Comparison of ENCODE assay signal across 1 cellular context in the genomic region with DNA sequence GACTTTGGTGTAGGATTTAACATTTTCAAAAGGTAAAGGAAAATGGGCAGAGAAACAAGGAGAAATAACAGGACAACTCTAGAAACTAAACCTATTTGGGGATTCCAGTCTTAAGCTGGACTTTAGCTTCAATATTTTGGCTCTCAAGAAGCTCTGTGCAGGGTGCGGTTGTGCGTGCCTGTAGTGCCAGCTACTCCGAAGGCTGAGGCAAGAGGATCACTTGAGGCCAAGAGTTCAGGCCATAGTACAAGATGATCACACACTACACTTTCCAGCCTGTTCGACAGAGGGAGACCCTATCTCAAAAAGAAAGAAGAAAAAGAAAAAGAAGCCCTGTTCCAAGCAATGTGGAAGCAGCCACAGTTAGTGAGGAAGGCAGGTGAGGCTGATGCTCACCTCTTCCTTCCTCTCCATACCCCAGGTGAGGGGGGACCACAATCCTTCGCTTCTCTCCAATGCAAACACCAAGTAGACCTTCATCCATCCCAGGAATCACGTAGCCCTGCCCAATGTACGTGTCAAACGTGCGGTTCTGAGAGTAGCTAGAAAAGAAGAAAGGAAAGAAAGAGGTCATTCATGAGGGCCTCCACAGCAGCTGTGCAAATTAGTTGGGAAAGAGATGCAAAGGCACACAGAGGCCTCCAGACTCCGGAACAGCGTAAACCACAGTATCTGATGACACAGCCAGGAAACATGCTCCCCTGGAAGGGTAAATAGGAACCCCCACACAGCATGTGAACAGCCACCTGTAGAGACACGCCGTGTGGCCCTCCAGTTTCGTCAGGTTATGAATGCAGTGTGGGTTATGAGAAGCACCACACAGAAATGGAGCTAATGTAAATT.
A peak's percentile ranks its signal among the peaks of the same experiment; 100 is the strongest.
TF ChIP-seq lines count a peak whose summit lies in the region.

No MANE protein-coding gene starts in this region.

TF ChIP-seq in HepG2, 621 proteins besides CTCF, POLR2A, EP300 and RAD21 (continued from another document and continues in another):
- TF ChIP-seq, protein P1, sequence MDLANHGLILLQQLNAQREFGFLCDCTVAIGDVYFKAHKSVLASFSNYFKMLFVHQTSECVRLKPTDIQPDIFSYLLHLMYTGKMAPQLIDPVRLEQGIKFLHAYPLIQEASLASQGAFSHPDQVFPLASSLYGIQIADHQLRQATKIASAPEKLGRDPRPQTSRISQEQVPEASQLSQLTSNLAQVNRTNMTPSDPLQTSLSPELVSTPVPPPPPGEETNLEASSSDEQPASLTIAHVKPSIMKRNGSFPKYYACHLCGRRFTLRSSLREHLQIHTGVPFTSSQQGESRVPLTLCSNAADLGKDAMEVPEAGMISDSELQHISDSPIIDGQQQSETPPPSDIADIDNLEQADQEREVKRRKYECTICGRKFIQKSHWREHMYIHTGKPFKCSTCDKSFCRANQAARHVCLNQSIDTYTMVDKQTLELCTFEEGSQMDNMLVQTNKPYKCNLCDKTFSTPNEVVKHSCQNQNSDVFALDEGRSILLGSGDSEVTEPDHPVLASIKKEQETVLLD (CRISPR knock-in tag; IDR thresholded peaks at IDR 0.05; ENCODE audit: low read depth), result 0 out of 2 replicates have a peak, but pooled peaks have one; percentile 35
- TF ChIP-seq CREB1 (IDR thresholded peaks at IDR 0.05) (0 out of 2 replicates have a peak, but pooled peaks have one; percentile 14), CREB1 (CRISPR knock-in tag; IDR thresholded peaks at IDR 0.05) (peak; percentile 85), IRF2 (CRISPR knock-in tag; IDR thresholded peaks at IDR 0.05) (peak; percentile 80), ZNF557 (CRISPR knock-in tag; IDR thresholded peaks at IDR 0.05) (0 out of 2 replicates have a peak, but pooled peaks have one; percentile 51), ZBTB3 (CRISPR knock-in tag; IDR thresholded peaks at IDR 0.05; ENCODE audit: borderline replicate concordance, low read depth) (peak; percentile 70; the same call in 1 of the 2 replicates), ZSCAN29 (CRISPR knock-in tag; conservative IDR thresholded peaks at IDR 0.05) (peak; percentile 82; the same call in 1 of the 2 replicates), ZFP1 (CRISPR knock-in tag; IDR thresholded peaks at IDR 0.05) (peak; percentile 82; the same call in 1 of the 2 replicates), ZNF552 (CRISPR knock-in tag; IDR thresholded peaks at IDR 0.05; ENCODE audit: borderline replicate concordance) (peak; percentile 51; the same call in 1 of the 2 replicates), ZNF746 (CRISPR knock-in tag; IDR thresholded peaks at IDR 0.05) (peak; percentile 62; the same call in 1 of the 2 replicates), HNF4G (IDR thresholded peaks at IDR 0.05; ENCODE audit: borderline replicate concordance, low read depth, low read length) (0 out of 2 replicates have a peak, but pooled peaks have one; percentile 11), HNF4G (CRISPR knock-in tag; IDR thresholded peaks at IDR 0.05; ENCODE audit: borderline replicate concordance, low read depth) (peak; percentile 15; the same call in 1 of the 2 replicates), BHLHE40 (IDR thresholded peaks at IDR 0.05; ENCODE audit: low read length) (peak; percentile 70), ZFY (CRISPR knock-in tag; IDR thresholded peaks at IDR 0.05) (peak; percentile 61), ZBTB38 (CRISPR knock-in tag; IDR thresholded peaks at IDR 0.05) (peak; percentile 63), FOXA3 (CRISPR knock-in tag; IDR thresholded peaks at IDR 0.05) (peak; percentile 94), ZNF143 (CRISPR knock-in tag; IDR thresholded peaks at IDR 0.05) (peak; percentile 80), ZNF546 (CRISPR knock-in tag; conservative IDR thresholded peaks at IDR 0.05) (0 out of 2 replicates have a peak, but pooled peaks have one; percentile 45)
- TF ChIP-seq, protein P2, sequence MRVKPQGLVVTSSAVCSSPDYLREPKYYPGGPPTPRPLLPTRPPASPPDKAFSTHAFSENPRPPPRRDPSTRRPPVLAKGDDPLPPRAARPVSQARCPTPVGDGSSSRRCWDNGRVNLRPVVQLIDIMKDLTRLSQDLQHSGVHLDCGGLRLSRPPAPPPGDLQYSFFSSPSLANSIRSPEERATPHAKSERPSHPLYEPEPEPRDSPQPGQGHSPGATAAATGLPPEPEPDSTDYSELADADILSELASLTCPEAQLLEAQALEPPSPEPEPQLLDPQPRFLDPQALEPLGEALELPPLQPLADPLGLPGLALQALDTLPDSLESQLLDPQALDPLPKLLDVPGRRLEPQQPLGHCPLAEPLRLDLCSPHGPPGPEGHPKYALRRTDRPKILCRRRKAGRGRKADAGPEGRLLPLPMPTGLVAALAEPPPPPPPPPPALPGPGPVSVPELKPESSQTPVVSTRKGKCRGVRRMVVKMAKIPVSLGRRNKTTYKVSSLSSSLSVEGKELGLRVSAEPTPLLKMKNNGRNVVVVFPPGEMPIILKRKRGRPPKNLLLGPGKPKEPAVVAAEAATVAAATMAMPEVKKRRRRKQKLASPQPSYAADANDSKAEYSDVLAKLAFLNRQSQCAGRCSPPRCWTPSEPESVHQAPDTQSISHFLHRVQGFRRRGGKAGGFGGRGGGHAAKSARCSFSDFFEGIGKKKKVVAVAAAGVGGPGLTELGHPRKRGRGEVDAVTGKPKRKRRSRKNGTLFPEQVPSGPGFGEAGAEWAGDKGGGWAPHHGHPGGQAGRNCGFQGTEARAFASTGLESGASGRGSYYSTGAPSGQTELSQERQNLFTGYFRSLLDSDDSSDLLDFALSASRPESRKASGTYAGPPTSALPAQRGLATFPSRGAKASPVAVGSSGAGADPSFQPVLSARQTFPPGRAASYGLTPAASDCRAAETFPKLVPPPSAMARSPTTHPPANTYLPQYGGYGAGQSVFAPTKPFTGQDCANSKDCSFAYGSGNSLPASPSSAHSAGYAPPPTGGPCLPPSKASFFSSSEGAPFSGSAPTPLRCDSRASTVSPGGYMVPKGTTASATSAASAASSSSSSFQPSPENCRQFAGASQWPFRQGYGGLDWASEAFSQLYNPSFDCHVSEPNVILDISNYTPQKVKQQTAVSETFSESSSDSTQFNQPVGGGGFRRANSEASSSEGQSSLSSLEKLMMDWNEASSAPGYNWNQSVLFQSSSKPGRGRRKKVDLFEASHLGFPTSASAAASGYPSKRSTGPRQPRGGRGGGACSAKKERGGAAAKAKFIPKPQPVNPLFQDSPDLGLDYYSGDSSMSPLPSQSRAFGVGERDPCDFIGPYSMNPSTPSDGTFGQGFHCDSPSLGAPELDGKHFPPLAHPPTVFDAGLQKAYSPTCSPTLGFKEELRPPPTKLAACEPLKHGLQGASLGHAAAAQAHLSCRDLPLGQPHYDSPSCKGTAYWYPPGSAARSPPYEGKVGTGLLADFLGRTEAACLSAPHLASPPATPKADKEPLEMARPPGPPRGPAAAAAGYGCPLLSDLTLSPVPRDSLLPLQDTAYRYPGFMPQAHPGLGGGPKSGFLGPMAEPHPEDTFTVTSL (CRISPR knock-in tag; IDR thresholded peaks at IDR 0.05; ENCODE audit: borderline replicate concordance), result peak; percentile 86
- TF ChIP-seq, protein P3, sequence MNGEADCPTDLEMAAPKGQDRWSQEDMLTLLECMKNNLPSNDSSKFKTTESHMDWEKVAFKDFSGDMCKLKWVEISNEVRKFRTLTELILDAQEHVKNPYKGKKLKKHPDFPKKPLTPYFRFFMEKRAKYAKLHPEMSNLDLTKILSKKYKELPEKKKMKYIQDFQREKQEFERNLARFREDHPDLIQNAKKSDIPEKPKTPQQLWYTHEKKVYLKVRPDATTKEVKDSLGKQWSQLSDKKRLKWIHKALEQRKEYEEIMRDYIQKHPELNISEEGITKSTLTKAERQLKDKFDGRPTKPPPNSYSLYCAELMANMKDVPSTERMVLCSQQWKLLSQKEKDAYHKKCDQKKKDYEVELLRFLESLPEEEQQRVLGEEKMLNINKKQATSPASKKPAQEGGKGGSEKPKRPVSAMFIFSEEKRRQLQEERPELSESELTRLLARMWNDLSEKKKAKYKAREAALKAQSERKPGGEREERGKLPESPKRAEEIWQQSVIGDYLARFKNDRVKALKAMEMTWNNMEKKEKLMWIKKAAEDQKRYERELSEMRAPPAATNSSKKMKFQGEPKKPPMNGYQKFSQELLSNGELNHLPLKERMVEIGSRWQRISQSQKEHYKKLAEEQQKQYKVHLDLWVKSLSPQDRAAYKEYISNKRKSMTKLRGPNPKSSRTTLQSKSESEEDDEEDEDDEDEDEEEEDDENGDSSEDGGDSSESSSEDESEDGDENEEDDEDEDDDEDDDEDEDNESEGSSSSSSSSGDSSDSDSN (CRISPR knock-in tag; IDR thresholded peaks at IDR 0.05), result 0 out of 2 replicates have a peak, but pooled peaks have one; percentile 22
- TF ChIP-seq, protein P4, sequence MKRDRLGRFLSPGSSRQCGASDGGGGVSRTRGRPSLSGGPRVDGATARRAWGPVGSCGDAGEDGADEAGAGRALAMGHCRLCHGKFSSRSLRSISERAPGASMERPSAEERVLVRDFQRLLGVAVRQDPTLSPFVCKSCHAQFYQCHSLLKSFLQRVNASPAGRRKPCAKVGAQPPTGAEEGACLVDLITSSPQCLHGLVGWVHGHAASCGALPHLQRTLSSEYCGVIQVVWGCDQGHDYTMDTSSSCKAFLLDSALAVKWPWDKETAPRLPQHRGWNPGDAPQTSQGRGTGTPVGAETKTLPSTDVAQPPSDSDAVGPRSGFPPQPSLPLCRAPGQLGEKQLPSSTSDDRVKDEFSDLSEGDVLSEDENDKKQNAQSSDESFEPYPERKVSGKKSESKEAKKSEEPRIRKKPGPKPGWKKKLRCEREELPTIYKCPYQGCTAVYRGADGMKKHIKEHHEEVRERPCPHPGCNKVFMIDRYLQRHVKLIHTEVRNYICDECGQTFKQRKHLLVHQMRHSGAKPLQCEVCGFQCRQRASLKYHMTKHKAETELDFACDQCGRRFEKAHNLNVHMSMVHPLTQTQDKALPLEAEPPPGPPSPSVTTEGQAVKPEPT (CRISPR knock-in tag; IDR thresholded peaks at IDR 0.05; ENCODE audit: low read depth), result 0 out of 2 replicates have a peak, but pooled peaks have one; percentile 25
- TF ChIP-seq, protein P5, sequence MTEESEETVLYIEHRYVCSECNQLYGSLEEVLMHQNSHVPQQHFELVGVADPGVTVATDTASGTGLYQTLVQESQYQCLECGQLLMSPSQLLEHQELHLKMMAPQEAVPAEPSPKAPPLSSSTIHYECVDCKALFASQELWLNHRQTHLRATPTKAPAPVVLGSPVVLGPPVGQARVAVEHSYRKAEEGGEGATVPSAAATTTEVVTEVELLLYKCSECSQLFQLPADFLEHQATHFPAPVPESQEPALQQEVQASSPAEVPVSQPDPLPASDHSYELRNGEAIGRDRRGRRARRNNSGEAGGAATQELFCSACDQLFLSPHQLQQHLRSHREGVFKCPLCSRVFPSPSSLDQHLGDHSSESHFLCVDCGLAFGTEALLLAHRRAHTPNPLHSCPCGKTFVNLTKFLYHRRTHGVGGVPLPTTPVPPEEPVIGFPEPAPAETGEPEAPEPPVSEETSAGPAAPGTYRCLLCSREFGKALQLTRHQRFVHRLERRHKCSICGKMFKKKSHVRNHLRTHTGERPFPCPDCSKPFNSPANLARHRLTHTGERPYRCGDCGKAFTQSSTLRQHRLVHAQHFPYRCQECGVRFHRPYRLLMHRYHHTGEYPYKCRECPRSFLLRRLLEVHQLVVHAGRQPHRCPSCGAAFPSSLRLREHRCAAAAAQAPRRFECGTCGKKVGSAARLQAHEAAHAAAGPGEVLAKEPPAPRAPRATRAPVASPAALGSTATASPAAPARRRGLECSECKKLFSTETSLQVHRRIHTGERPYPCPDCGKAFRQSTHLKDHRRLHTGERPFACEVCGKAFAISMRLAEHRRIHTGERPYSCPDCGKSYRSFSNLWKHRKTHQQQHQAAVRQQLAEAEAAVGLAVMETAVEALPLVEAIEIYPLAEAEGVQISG (CRISPR knock-in tag; IDR thresholded peaks at IDR 0.05), result peak; percentile 77
- TF ChIP-seq, protein P6, sequence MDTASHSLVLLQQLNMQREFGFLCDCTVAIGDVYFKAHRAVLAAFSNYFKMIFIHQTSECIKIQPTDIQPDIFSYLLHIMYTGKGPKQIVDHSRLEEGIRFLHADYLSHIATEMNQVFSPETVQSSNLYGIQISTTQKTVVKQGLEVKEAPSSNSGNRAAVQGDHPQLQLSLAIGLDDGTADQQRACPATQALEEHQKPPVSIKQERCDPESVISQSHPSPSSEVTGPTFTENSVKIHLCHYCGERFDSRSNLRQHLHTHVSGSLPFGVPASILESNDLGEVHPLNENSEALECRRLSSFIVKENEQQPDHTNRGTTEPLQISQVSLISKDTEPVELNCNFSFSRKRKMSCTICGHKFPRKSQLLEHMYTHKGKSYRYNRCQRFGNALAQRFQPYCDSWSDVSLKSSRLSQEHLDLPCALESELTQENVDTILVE (CRISPR knock-in tag; IDR thresholded peaks at IDR 0.05), result 0 out of 2 replicates have a peak, but pooled peaks have one; percentile 16
- TF ChIP-seq, protein P7, sequence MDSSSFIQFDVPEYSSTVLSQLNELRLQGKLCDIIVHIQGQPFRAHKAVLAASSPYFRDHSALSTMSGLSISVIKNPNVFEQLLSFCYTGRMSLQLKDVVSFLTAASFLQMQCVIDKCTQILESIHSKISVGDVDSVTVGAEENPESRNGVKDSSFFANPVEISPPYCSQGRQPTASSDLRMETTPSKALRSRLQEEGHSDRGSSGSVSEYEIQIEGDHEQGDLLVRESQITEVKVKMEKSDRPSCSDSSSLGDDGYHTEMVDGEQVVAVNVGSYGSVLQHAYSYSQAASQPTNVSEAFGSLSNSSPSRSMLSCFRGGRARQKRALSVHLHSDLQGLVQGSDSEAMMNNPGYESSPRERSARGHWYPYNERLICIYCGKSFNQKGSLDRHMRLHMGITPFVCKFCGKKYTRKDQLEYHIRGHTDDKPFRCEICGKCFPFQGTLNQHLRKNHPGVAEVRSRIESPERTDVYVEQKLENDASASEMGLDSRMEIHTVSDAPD (CRISPR knock-in tag; IDR thresholded peaks at IDR 0.05), result peak; percentile 38; the same call in 1 of the 2 replicates
- TF ChIP-seq, protein P8, sequence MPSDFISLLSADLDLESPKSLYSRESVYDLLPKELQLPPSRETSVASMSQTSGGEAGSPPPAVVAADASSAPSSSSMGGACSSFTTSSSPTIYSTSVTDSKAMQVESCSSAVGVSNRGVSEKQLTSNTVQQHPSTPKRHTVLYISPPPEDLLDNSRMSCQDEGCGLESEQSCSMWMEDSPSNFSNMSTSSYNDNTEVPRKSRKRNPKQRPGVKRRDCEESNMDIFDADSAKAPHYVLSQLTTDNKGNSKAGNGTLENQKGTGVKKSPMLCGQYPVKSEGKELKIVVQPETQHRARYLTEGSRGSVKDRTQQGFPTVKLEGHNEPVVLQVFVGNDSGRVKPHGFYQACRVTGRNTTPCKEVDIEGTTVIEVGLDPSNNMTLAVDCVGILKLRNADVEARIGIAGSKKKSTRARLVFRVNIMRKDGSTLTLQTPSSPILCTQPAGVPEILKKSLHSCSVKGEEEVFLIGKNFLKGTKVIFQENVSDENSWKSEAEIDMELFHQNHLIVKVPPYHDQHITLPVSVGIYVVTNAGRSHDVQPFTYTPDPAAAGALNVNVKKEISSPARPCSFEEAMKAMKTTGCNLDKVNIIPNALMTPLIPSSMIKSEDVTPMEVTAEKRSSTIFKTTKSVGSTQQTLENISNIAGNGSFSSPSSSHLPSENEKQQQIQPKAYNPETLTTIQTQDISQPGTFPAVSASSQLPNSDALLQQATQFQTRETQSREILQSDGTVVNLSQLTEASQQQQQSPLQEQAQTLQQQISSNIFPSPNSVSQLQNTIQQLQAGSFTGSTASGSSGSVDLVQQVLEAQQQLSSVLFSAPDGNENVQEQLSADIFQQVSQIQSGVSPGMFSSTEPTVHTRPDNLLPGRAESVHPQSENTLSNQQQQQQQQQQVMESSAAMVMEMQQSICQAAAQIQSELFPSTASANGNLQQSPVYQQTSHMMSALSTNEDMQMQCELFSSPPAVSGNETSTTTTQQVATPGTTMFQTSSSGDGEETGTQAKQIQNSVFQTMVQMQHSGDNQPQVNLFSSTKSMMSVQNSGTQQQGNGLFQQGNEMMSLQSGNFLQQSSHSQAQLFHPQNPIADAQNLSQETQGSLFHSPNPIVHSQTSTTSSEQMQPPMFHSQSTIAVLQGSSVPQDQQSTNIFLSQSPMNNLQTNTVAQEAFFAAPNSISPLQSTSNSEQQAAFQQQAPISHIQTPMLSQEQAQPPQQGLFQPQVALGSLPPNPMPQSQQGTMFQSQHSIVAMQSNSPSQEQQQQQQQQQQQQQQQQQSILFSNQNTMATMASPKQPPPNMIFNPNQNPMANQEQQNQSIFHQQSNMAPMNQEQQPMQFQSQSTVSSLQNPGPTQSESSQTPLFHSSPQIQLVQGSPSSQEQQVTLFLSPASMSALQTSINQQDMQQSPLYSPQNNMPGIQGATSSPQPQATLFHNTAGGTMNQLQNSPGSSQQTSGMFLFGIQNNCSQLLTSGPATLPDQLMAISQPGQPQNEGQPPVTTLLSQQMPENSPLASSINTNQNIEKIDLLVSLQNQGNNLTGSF (CRISPR knock-in tag; IDR thresholded peaks at IDR 0.05), result peak; percentile 67; the same call in 1 of the 2 replicates
